In the genomic region with DNA sequence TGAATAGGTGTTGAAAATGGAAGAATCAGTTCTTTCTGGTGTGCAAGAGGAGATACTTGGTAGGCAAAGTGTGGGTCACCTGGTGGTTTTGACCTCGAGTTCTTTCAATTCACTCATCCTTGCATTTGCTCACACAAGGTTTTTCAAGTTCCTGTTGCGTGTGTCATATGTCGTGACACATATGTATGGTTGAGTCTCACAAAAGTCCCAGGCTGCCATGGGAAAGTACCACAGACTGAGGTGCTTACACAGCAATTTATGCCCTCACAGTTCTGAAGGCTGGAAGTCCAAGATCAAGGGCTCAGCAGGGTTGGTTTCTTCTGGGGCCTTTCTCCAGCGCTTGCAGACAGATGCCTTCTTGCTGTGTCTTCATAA, we compare ENCODE assay signal across 10 cellular contexts.
DNase-seq lines count a peak whose midpoint lies in the region; ATAC-seq and TF ChIP-seq lines count a peak whose summit lies in the region.
"Had no signal": no experiment of that assay in that cellular context is flagged by ENCODE, and none has a peak within 500 bp of the region (broad histone marks: within the 10 kb centered on the region; RNA-seq: fewer than 3 reads in every experiment).

No MANE protein-coding gene starts in this region.

- H3K27ac Mint-ChIP-seq in activated CD8-positive, alpha-beta memory T cell treated with anti-CD3 and anti-CD28 coated beads, Interleukin-2, amount 10 ng/mL, durations not matched to agents 7 days and 5 days = peak overlapping the region; percentile 57
- peak overlapping the region; percentile 54 for H3K27ac Mint-ChIP-seq in activated T-helper 2 cell treated with anti-CD3 and anti-CD28 coated beads, Interferon-gamma antibody, Interleukin-2, Interleukin-4, amounts not matched to agents 10 μg/mL and 5 μg/mL and 100 μg/mL, durations not matched to agents 14 hours and 24 hours and 36 hours
- H3K27ac Mint-ChIP-seq in endothelial cell (ENCODE audit: unreplicated experiment) = no peak overlapping the region

- no peak for DNase-seq in activated CD8-positive, alpha-beta memory T cell treated with anti-CD3 and anti-CD28 coated beads, Interleukin-2, amount 10 ng/mL, durations not matched to agents 7 days and 5 days
- no peak for DNase-seq in activated CD8-positive, alpha-beta memory T cell treated with anti-CD3 and anti-CD28 coated beads for 24 hours
- DNase-seq in activated T-helper 2 cell treated with anti-CD3 and anti-CD28 coated beads, Interferon-gamma antibody, Interleukin-2, Interleukin-4, amounts not matched to agents 10 μg/mL and 5 μg/mL and 100 μg/mL, durations not matched to agents 14 hours and 24 hours and 36 hours (ENCODE audit: low spot score) = no peak
- peak; percentile 56 for DNase-seq in stimulated activated CD8-positive, alpha-beta memory T cell treated with anti-CD3 and anti-CD28 coated beads, Interleukin-4, amount 100 ng/mL, for 48 hours
- DNase-seq in sciatic nerve (ENCODE audit: low spot score) (no peak), activated gamma-delta T cell treated with Interleukin-2 at 50 U/mL for 16 hours (no peak), endothelial cell (ENCODE audit: low spot score) (no peak)
- DNase-seq: glutamatergic neuron, NCI-H1092 treated with DMSO at 0.1 percent for 48 hours had no signal

- no peak for TF ChIP-seq CTCF in endothelial cell (IDR thresholded peaks at IDR 0.05; ENCODE audit: unreplicated experiment)

- H3K27me3 Mint-ChIP-seq in activated CD8-positive, alpha-beta memory T cell treated with anti-CD3 and anti-CD28 coated beads, Interleukin-2, amount 10 ng/mL, durations not matched to agents 7 days and 5 days = no peaks in the 10 kb centered on the region
- no peaks in the 10 kb centered on the region for H3K27me3 Mint-ChIP-seq in activated T-helper 2 cell treated with anti-CD3 and anti-CD28 coated beads, Interferon-gamma antibody, Interleukin-2, Interleukin-4, amounts not matched to agents 10 μg/mL and 5 μg/mL and 100 μg/mL, durations not matched to agents 14 hours and 24 hours and 36 hours (ENCODE audit: low read depth)
- peaks cover 2% of the 10 kb centered on the region for H3K27me3 Mint-ChIP-seq in endothelial cell (ENCODE audit: unreplicated experiment)

- H3K4me1 Mint-ChIP-seq in activated CD8-positive, alpha-beta memory T cell treated with anti-CD3 and anti-CD28 coated beads, Interleukin-2, amount 10 ng/mL, durations not matched to agents 7 days and 5 days = peaks cover 64% of the 10 kb centered on the region
- H3K4me1 Mint-ChIP-seq in activated T-helper 2 cell treated with anti-CD3 and anti-CD28 coated beads, Interferon-gamma antibody, Interleukin-2, Interleukin-4, amounts not matched to agents 10 μg/mL and 5 μg/mL and 100 μg/mL, durations not matched to agents 14 hours and 24 hours and 36 hours (ENCODE audit: low read depth) = peaks cover 70% of the 10 kb centered on the region
- peaks cover 22% of the 10 kb centered on the region for H3K4me1 Mint-ChIP-seq in endothelial cell (ENCODE audit: unreplicated experiment)

- CTCF ChIA-PET in activated CD8-positive, alpha-beta memory T cell treated with anti-CD3 and anti-CD28 coated beads, Interleukin-2, amount 10 ng/mL, durations not matched to agents 7 days and 5 days (lab: Charles Lee) = interaction anchor here (1.5 to 1.6 kb wide), 2 partner anchors 10 to 26 kb away, joined by 3 to 4 read pairs; no protein-coding TSS in a partner anchor

- ATAC-seq in activated CD8-positive, alpha-beta memory T cell treated with anti-CD3 and anti-CD28 coated beads, Interleukin-2, amount 10 ng/mL, durations not matched to agents 7 days and 5 days = no peak
- peak; percentile 47 for ATAC-seq in HG02885 (IDR thresholded peaks at IDR 0.05; ENCODE audit: poor library complexity, unreplicated experiment)
- no peak for ATAC-seq in sciatic nerve

- intact Hi-C loops in activated T-helper 2 cell treated with anti-CD3 and anti-CD28 coated beads, Interferon-gamma antibody, Interleukin-2, Interleukin-4, amounts not matched to agents 10 μg/mL and 5 μg/mL and 100 μg/mL, durations not matched to agents 14 hours and 24 hours and 36 hours (cut with micrococcal nuclease) = no loop called here
- intact Hi-C loops in sciatic nerve (cut with DNase I) = no loop called here

- peaks cover 25% of the 10 kb centered on the region for H3K36me3 Mint-ChIP-seq in activated CD8-positive, alpha-beta memory T cell treated with anti-CD3 and anti-CD28 coated beads, Interleukin-2, amount 10 ng/mL, durations not matched to agents 7 days and 5 days
- H3K36me3 Mint-ChIP-seq in activated T-helper 2 cell treated with anti-CD3 and anti-CD28 coated beads, Interferon-gamma antibody, Interleukin-2, Interleukin-4, amounts not matched to agents 10 μg/mL and 5 μg/mL and 100 μg/mL, durations not matched to agents 14 hours and 24 hours and 36 hours (ENCODE audit: low read depth) = peaks cover 57% of the 10 kb centered on the region
- H3K36me3 Mint-ChIP-seq in endothelial cell (ENCODE audit: low read depth, unreplicated experiment) = no peaks in the 10 kb centered on the region

- no peak overlapping the region for H3K4me3 Mint-ChIP-seq in activated CD8-positive, alpha-beta memory T cell treated with anti-CD3 and anti-CD28 coated beads, Interleukin-2, amount 10 ng/mL, durations not matched to agents 7 days and 5 days
- no peak overlapping the region for H3K4me3 Mint-ChIP-seq in activated T-helper 2 cell treated with anti-CD3 and anti-CD28 coated beads, Interferon-gamma antibody, Interleukin-2, Interleukin-4, amounts not matched to agents 10 μg/mL and 5 μg/mL and 100 μg/mL, durations not matched to agents 14 hours and 24 hours and 36 hours (ENCODE audit: low read depth)
- H3K4me3 Mint-ChIP-seq in endothelial cell (ENCODE audit: unreplicated experiment) = no peak overlapping the region

- no peaks in the 10 kb centered on the region for H3K9me3 Mint-ChIP-seq in activated CD8-positive, alpha-beta memory T cell treated with anti-CD3 and anti-CD28 coated beads, Interleukin-2, amount 10 ng/mL, durations not matched to agents 7 days and 5 days (ENCODE audit: low read depth)
- H3K9me3 Mint-ChIP-seq in activated T-helper 2 cell treated with anti-CD3 and anti-CD28 coated beads, Interferon-gamma antibody, Interleukin-2, Interleukin-4, amounts not matched to agents 10 μg/mL and 5 μg/mL and 100 μg/mL, durations not matched to agents 14 hours and 24 hours and 36 hours = no peaks in the 10 kb centered on the region
- H3K9me3 Mint-ChIP-seq in endothelial cell (ENCODE audit: unreplicated experiment) = no peaks in the 10 kb centered on the region
